Comparison of ENCODE assay signal across 1 cellular context in the genomic region with DNA sequence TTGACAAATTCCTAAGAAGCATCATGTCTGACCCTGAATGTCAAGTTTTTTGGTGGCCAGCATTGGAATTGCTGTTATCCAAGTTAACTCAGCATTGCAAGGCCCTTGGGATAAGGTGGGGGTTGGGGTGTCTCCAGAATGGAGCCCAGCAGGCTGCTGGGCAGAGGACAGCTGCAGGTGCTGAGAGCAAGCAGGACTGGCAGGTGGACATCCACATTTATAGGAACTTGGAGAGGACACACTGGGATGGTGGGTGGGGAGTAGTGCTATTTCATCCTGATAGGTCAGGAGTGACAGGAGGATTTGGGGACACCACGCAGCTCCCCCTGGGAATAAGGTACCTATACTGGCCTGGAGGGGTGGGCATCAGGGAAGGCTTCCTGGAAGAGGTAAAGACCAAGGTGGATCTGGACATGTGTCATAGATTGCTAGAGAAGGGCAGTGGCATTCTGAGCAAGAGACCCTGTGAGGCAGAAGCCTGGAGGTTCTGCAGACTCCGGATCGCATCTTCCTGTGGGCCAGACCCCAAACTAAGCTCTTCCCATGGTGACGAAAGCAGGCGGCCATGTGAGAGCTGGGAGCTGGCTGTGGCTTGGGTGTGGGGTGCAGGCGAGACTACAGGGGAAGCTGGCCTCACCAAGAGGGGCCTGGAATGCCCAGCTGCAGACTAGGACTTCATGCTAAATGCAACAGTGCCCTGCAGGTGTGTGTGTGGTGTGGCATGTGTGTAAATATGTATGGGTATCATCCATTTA.
TF ChIP-seq lines count a peak whose summit lies in the region.

No MANE protein-coding gene starts in this region.

TF ChIP-seq in A549, 52 proteins besides CTCF, POLR2A, EP300 and RAD21:
- TF ChIP-seq CBX8 (IDR thresholded peaks at IDR 0.05) (no peak), ZNF302 (CRISPR knock-in tag; IDR thresholded peaks at IDR 0.05) (no peak), RNF2 (IDR thresholded peaks at IDR 0.05; ENCODE audit: borderline replicate concordance, low read depth) (no peak), RFX5 (IDR thresholded peaks at IDR 0.05) (no peak), CEBPB (IDR thresholded peaks at IDR 0.05) (no peak), RARB (CRISPR knock-in tag; IDR thresholded peaks at IDR 0.05) (no peak), FOSB (CRISPR knock-in tag; IDR thresholded peaks at IDR 0.05) (no peak)
- TF ChIP-seq, protein P1, sequence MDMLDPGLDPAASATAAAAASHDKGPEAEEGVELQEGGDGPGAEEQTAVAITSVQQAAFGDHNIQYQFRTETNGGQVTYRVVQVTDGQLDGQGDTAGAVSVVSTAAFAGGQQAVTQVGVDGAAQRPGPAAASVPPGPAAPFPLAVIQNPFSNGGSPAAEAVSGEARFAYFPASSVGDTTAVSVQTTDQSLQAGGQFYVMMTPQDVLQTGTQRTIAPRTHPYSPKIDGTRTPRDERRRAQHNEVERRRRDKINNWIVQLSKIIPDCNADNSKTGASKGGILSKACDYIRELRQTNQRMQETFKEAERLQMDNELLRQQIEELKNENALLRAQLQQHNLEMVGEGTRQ (IDR thresholded peaks at IDR 0.05): no peak
